In genomic region chr16:15618392-15618791, GRCh38 we compare ENCODE assay signal across 19 cellular contexts. TPM values are rescaled to one million over a fixed set of nuclear protein-coding genes. Genes with fewer than 3 reads are reported as not detected.
DNase-seq lines count a peak whose midpoint lies in the region; FAIRE-seq and TF ChIP-seq lines count a peak whose summit lies in the region.
"Had no signal": no experiment of that assay in that cellular context is flagged by ENCODE, and none has a peak within 500 bp of the region (broad histone marks: within the 10 kb centered on the region; RNA-seq: fewer than 3 reads in every experiment).

No MANE protein-coding gene starts in this region.

- no peaks in the 10 kb centered on the region for H3K9me3 ChIP-seq in spleen
- H3K9me3 ChIP-seq: A549, heart left ventricle, testis had no signal

- no peak for TF ChIP-seq POLR2A in spleen (IDR thresholded peaks at IDR 0.05)

- H3K4me1 Mint-ChIP-seq in activated T-cell treated with anti-CD3 and anti-CD28 coated beads, Interleukin-2, amount 50 U/mL, for 24 hours (ENCODE audit: low read depth), result no peaks in the 10 kb centered on the region
- no peaks in the 10 kb centered on the region for H3K4me1 Mint-ChIP-seq in progenitor cell of endocrine pancreas (ENCODE audit: low read depth)

- H3K4me1 ChIP-seq in spleen, result peaks cover 0 to 12% (median 0%) of the 10 kb centered on the region in 6 donors
- H3K4me1 ChIP-seq: testis had no signal

- peaks cover 9 to 100% (median 98%) of the 10 kb centered on the region in 6 donors for H3K36me3 ChIP-seq in spleen

- DNase-seq in activated T-cell treated with anti-CD3 and anti-CD28 coated beads, Interleukin-2, amount 50 U/mL, for 24 hours, result no peak
- DNase-seq in activated T-cell treated with anti-CD3 and anti-CD28 coated beads, Interleukin-2, amount 50 U/mL, for 1 hour, result no peak
- DNase-seq in RCC 7860 (ENCODE audit: low spot score) (peak; percentile 72), choroid plexus epithelial cell (ENCODE audit: low read depth) (peak; percentile 56), progenitor cell of endocrine pancreas (ENCODE audit: low spot score, unreplicated experiment) (no peak), spleen (no peak), D721Med (ENCODE audit: insufficient read length, low spot score) (no peak)
- no peak for DNase-seq in stimulated activated CD4-positive, alpha-beta T cell treated with anti-CD3 and anti-CD28 coated beads, Interleukin-4, amount 100 ng/mL, for 1 hour
- DNase-seq: activated CD4-positive, CD25-positive, alpha-beta regulatory T cell; activated gamma-delta T cell; dorsolateral prefrontal cortex; GDM1; heart left ventricle; NCI-H524; right cardiac atrium; SIG-M5; testis had no signal

- intact Hi-C loops in spleen (cut with DNase I; ENCODE audit: low total_unique reads), result no loop called here

- H3K9me3 Mint-ChIP-seq in activated T-cell treated with anti-CD3 and anti-CD28 coated beads, Interleukin-2, amount 50 U/mL, for 24 hours, result no peaks in the 10 kb centered on the region
- no peaks in the 10 kb centered on the region for H3K9me3 Mint-ChIP-seq in progenitor cell of endocrine pancreas (ENCODE audit: low read depth)

- H3K4me3 ChIP-seq in choroid plexus epithelial cell (ENCODE audit: low read depth, low read length), result no peak overlapping the region
- H3K4me3 ChIP-seq in spleen, result no peak overlapping the region
- H3K4me3 ChIP-seq: A549, dorsolateral prefrontal cortex, heart left ventricle, lung, testis had no signal

- no peaks in the 10 kb centered on the region for H3K27me3 Mint-ChIP-seq in activated T-cell treated with anti-CD3 and anti-CD28 coated beads, Interleukin-2, amount 50 U/mL, for 24 hours
- no peaks in the 10 kb centered on the region for H3K27me3 Mint-ChIP-seq in progenitor cell of endocrine pancreas

- peak overlapping the region in 1 of 8 donors; percentile 17 for H3K27ac ChIP-seq in spleen
- H3K27ac ChIP-seq: A549, dorsolateral prefrontal cortex, testis had no signal

- H3K36me3 Mint-ChIP-seq in activated T-cell treated with anti-CD3 and anti-CD28 coated beads, Interleukin-2, amount 50 U/mL, for 24 hours (ENCODE audit: low read depth), result peaks cover 88% of the 10 kb centered on the region
- H3K36me3 Mint-ChIP-seq in progenitor cell of endocrine pancreas (ENCODE audit: insufficient read depth), result peaks cover 41% of the 10 kb centered on the region

- H3K27me3 ChIP-seq in spleen (replicated peaks in 1 of 7), result no peaks in the 10 kb centered on the region
- H3K27me3 ChIP-seq: dorsolateral prefrontal cortex, heart left ventricle, testis had no signal

- no peak overlapping the region for H3K4me3 Mint-ChIP-seq in activated T-cell treated with anti-CD3 and anti-CD28 coated beads, Interleukin-2, amount 50 U/mL, for 24 hours
- H3K4me3 Mint-ChIP-seq in progenitor cell of endocrine pancreas (ENCODE audit: low read depth), result no peak overlapping the region

- TF ChIP-seq CTCF in choroid plexus epithelial cell (conservative IDR thresholded peaks at IDR 0.05; ENCODE audit: low read depth, low read length), result no peak
- no peak for TF ChIP-seq CTCF in progenitor cell of endocrine pancreas (IDR thresholded peaks at IDR 0.05; ENCODE audit: unreplicated experiment)
- no peak for TF ChIP-seq CTCF in spleen (IDR thresholded peaks at IDR 0.05 in 8 of 11, conservative IDR thresholded peaks at IDR 0.05 in 3 of 11)
- TF ChIP-seq CTCF in D721Med (IDR thresholded peaks at IDR 0.05; ENCODE audit: insufficient read depth, missing control alignments), result no peak

- 79 to 96% (median 89%) methylated on average over 4 of the region's 4 CpGs for WGBS in spleen, 5 donors

- FAIRE-seq in RCC 7860 (lab: Jason Lieb, UNC), result peak; percentile 70
- FAIRE-seq in D721Med (lab: Jason Lieb, UNC), result no peak
- FAIRE-seq: A549 had no signal

- peak overlapping the region; percentile 65 for H3K27ac Mint-ChIP-seq in activated T-cell treated with anti-CD3 and anti-CD28 coated beads, Interleukin-2, amount 50 U/mL, for 24 hours
- H3K27ac Mint-ChIP-seq in progenitor cell of endocrine pancreas, result peak overlapping the region; percentile 42

RNA-seq across cellular contexts. Expression of gene MARF1, which starts 24.6 kb away (rescaled TPM):
- 67.5 and 71.9 TPM in 2 replicates for total RNA-seq in progenitor cell of endocrine pancreas
- 100 to 1,000 TPM in 5 of 7 donors, 10 to 100 TPM in 2; 79.4 to 169 (median 134) TPM for total RNA-seq in spleen
- polyA plus RNA-seq in spleen, result 10 to 100 TPM; 24.0 to 33.9 (median 33.8) TPM

RNA-seq across cellular contexts. Expression of gene NDE1, which starts 31.7 kb away (rescaled TPM):
- total RNA-seq in progenitor cell of endocrine pancreas (42.5 and 46.0 TPM in 2 replicates), spleen (10 to 100 TPM; 52.6 to 69.6 (median 60.6) TPM)
- 10 to 100 TPM in 2 of 3 donors, 1 to 10 TPM in 1; 8.7 to 20.0 (median 10.6) TPM for polyA plus RNA-seq in spleen

Comparison
In these comparisons a context has a peak if more than half of its experiments do, and no peak if none do; other contexts are left out.
1. DNase-seq: peak in RCC 7860 (single experiment) and choroid plexus epithelial cell (single experiment); none in activated T-cell treated with anti-CD3 and anti-CD28 coated beads, Interleukin-2, amount 50 U/mL, for 24 hours (single experiment), activated T-cell treated with anti-CD3 and anti-CD28 coated beads, Interleukin-2, amount 50 U/mL, for 1 hour (single experiment), progenitor cell of endocrine pancreas (single experiment), stimulated activated CD4-positive, alpha-beta T cell treated with anti-CD3 and anti-CD28 coated beads, Interleukin-4, amount 100 ng/mL, for 1 hour (single experiment), spleen (single experiment) and D721Med (single experiment).